18 cellular contexts compared by ENCODE assay signal in the genomic region with DNA sequence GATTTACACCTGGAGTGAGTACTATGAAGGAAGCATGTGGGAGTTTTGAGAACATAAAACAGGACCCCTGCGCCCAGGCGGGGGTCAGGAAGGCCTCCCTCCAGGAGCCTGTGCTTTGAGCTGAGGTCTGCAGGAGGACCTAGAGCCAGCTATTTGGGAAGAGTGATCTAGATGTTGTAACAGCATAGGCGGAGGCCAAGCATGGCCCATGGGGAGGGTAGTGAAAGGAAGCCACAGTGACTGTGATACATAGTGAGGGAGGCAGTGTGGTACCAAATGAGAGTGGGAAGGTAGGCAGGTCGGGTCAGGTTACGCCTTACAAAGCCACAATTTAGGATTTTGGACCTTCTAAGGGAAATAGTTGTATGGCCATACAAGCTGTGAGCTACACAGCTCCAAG.
"Had no signal": no experiment of that assay in that cellular context is flagged by ENCODE, and none has a peak within 500 bp of the region (broad histone marks: within the 10 kb centered on the region; RNA-seq: fewer than 3 reads in every experiment).

No MANE protein-coding gene starts in this region.

- H3K27ac Mint-ChIP-seq: activated B cell treated with CpG ODN at 0.5 μM for 24 hours; activated CD8-positive, alpha-beta T cell treated with anti-CD3 and anti-CD28 coated beads for 36 hours; activated naive CD4-positive, alpha-beta T cell treated with anti-CD3 and anti-CD28 coated beads, Interleukin-2, amount 50 U/mL, for 72 hours; naive thymus-derived CD8-positive, alpha-beta T cell; stimulated activated memory B cell treated with anti-CD40 and anti-IgM and Interleukin-4, amounts not matched to agents 10 μg/mL and 1 μg/mL and 100 μg/mL, for 72 hours had no signal

- ATAC-seq: activated CD8-positive, alpha-beta T cell treated with anti-CD3 and anti-CD28 coated beads for 36 hours; activated naive CD4-positive, alpha-beta T cell treated with anti-CD3 and anti-CD28 coated beads, Interleukin-2, amount 50 U/mL, for 72 hours; naive thymus-derived CD8-positive, alpha-beta T cell; stimulated activated memory B cell treated with anti-CD40 and anti-IgM and Interleukin-4, amounts not matched to agents 10 μg/mL and 1 μg/mL and 100 μg/mL, for 72 hours had no signal

- H3K4me1 Mint-ChIP-seq: activated B cell treated with CpG ODN at 0.5 μM for 24 hours; naive thymus-derived CD8-positive, alpha-beta T cell; stimulated activated memory B cell treated with anti-CD40 and anti-IgM and Interleukin-4, amounts not matched to agents 10 μg/mL and 1 μg/mL and 100 μg/mL, for 72 hours had no signal

- H3K4me3 Mint-ChIP-seq: activated B cell treated with CpG ODN at 0.5 μM for 24 hours; activated CD8-positive, alpha-beta T cell treated with anti-CD3 and anti-CD28 coated beads for 36 hours; naive thymus-derived CD8-positive, alpha-beta T cell; stimulated activated memory B cell treated with anti-CD40 and anti-IgM and Interleukin-4, amounts not matched to agents 10 μg/mL and 1 μg/mL and 100 μg/mL, for 72 hours had no signal

- H3K27me3 ChIP-seq: foreskin keratinocyte, tibial artery, vagina had no signal

- H3K4me3 ChIP-seq: prostate gland, tibial artery, vagina had no signal

- H3K4me1 ChIP-seq: foreskin keratinocyte, prostate gland had no signal

- H3K9me3 Mint-ChIP-seq: activated B cell treated with CpG ODN at 0.5 μM for 24 hours; activated CD8-positive, alpha-beta T cell treated with anti-CD3 and anti-CD28 coated beads for 36 hours; activated naive CD4-positive, alpha-beta T cell treated with anti-CD3 and anti-CD28 coated beads, Interleukin-2, amount 50 U/mL, for 72 hours; naive thymus-derived CD8-positive, alpha-beta T cell; stimulated activated memory B cell treated with anti-CD40 and anti-IgM and Interleukin-4, amounts not matched to agents 10 μg/mL and 1 μg/mL and 100 μg/mL, for 72 hours had no signal

- H3K36me3 Mint-ChIP-seq: activated naive CD4-positive, alpha-beta T cell treated with anti-CD3 and anti-CD28 coated beads, Interleukin-2, amount 50 U/mL, for 72 hours; naive thymus-derived CD8-positive, alpha-beta T cell; stimulated activated memory B cell treated with anti-CD40 and anti-IgM and Interleukin-4, amounts not matched to agents 10 μg/mL and 1 μg/mL and 100 μg/mL, for 72 hours had no signal

- DNase-seq: activated B cell treated with CpG ODN at 0.5 μM for 24 hours; activated CD4-positive, alpha-beta T cell treated with anti-CD3 and anti-CD28 coated beads for 48 hours; activated CD8-positive, alpha-beta T cell treated with anti-CD3 and anti-CD28 coated beads for 36 hours; activated effector memory CD4-positive, alpha-beta T cell treated with anti-CD3 and anti-CD28 coated beads, Interleukin-2, amount 50 U/mL, for 16 hours; activated T-cell treated with anti-CD3 and anti-CD28 coated beads, Interleukin-2, amount 50 U/mL, for 48 hours; central memory CD4-positive, alpha-beta T cell; cortex of kidney; effector CD4-positive, alpha-beta T cell; foreskin keratinocyte; head of caudate nucleus; mammary epithelial cell; naive thymus-derived CD8-positive, alpha-beta T cell; nucleus accumbens had no signal

- H3K27ac ChIP-seq: foreskin keratinocyte, prostate gland, tibial artery had no signal

- H3K36me3 ChIP-seq: prostate gland had no signal

- H3K9me3 ChIP-seq: prostate gland, tibial artery, vagina had no signal

- H3K27me3 Mint-ChIP-seq: activated B cell treated with CpG ODN at 0.5 μM for 24 hours; activated CD8-positive, alpha-beta T cell treated with anti-CD3 and anti-CD28 coated beads for 36 hours; stimulated activated memory B cell treated with anti-CD40 and anti-IgM and Interleukin-4, amounts not matched to agents 10 μg/mL and 1 μg/mL and 100 μg/mL, for 72 hours had no signal
